Comparison of ENCODE assay signal across 26 cellular contexts in genomic region chr3:177425042-177425441, GRCh38.
"Had no signal": no experiment of that assay in that cellular context is flagged by ENCODE, and none has a peak within 500 bp of the region (broad histone marks: within the 10 kb centered on the region; RNA-seq: fewer than 3 reads in every experiment).

No MANE protein-coding gene starts in this region.

- H3K9me3 ChIP-seq: pancreas, prostate gland, right lobe of liver, stomach, testis, thyroid gland, transverse colon, upper lobe of left lung, vagina had no signal

- ATAC-seq: left lobe of liver; naive thymus-derived CD4-positive, alpha-beta T cell; natural killer cell treated with Interleukin-12 subunit alpha and Interleukin-12 subunit beta and Interleukin-15 and Interleukin-18, amount 100 ng/mL, for 72 hours; right lobe of liver; stimulated activated naive B cell treated with anti-CD40 and anti-IgM and Interleukin-4, amounts not matched to agents 10 μg/mL and 1 μg/mL and 100 μg/mL, for 72 hours; stimulated activated naive CD8-positive, alpha-beta T cell treated with anti-CD3 and anti-CD28 coated beads, Interleukin-15, Interleukin-2, amounts not matched to agents 100 U/mL and 50 U/mL, for 24 hours had no signal

- H3K4me3 ChIP-seq: hepatocyte, lung, pancreas, prostate gland, right lobe of liver, skin epidermis, stomach, testis, thyroid gland, transverse colon, upper lobe of left lung, vagina had no signal

- H3K4me2 ChIP-seq: hepatocyte had no signal

- H3K9me3 Mint-ChIP-seq: mesothelial cell of epicardium had no signal

- H3K36me3 Mint-ChIP-seq: mesothelial cell of epicardium; naive thymus-derived CD4-positive, alpha-beta T cell; natural killer cell treated with Interleukin-12 subunit alpha and Interleukin-12 subunit beta and Interleukin-15 and Interleukin-18, amount 100 ng/mL, for 72 hours had no signal

- H3K27me3 ChIP-seq: hepatocyte, pancreas, right lobe of liver, stomach, testis, thyroid gland, transverse colon, upper lobe of left lung, vagina had no signal

- H3K27ac Mint-ChIP-seq: mesothelial cell of epicardium; stimulated activated naive B cell treated with anti-CD40 and anti-IgM and Interleukin-4, amounts not matched to agents 10 μg/mL and 1 μg/mL and 100 μg/mL, for 72 hours had no signal

- H3K4me3 Mint-ChIP-seq: mesothelial cell of epicardium; naive thymus-derived CD4-positive, alpha-beta T cell; stimulated activated naive B cell treated with anti-CD40 and anti-IgM and Interleukin-4, amounts not matched to agents 10 μg/mL and 1 μg/mL and 100 μg/mL, for 72 hours had no signal

- H3K27me3 Mint-ChIP-seq: natural killer cell treated with Interleukin-12 subunit alpha and Interleukin-12 subunit beta and Interleukin-15 and Interleukin-18, amount 100 ng/mL, for 72 hours; stimulated activated naive B cell treated with anti-CD40 and anti-IgM and Interleukin-4, amounts not matched to agents 10 μg/mL and 1 μg/mL and 100 μg/mL, for 72 hours had no signal

- H3K27ac ChIP-seq: hepatocyte, pancreas, prostate gland, right lobe of liver, skin epidermis, stomach, testis, thyroid gland, transverse colon, upper lobe of left lung, vagina had no signal

- H3K4me1 ChIP-seq: pancreas, prostate gland, testis had no signal

- H2AFZ ChIP-seq: hepatocyte had no signal

- H3K79me2 ChIP-seq: hepatocyte had no signal

- DNase-seq: islet precursor cell; naive thymus-derived CD4-positive, alpha-beta T cell; nucleus accumbens; pancreas; posterior cingulate gyrus; retina; right lobe of liver; stimulated activated CD4-positive, alpha-beta T cell treated with anti-CD3 and anti-CD28 coated beads, Interleukin-12 subunit alpha, Interleukin-12 subunit beta, amount 100 ng/mL, for 4 hours; stimulated activated CD4-positive, alpha-beta T cell treated with anti-CD3 and anti-CD28 coated beads, Interleukin-15, amount 100 ng/mL, for 24 hours; stimulated activated CD4-positive, alpha-beta T cell treated with anti-CD3 and anti-CD28 coated beads, Interleukin-2, amount 100 ng/mL, for 24 hours; stimulated activated CD4-positive, alpha-beta T cell treated with anti-CD3 and anti-CD28 coated beads, Interleukin-4, amount 100 ng/mL, for 1 hour; stimulated activated naive B cell treated with anti-CD40 and anti-IgM and Interleukin-4, amounts not matched to agents 10 μg/mL and 1 μg/mL and 100 μg/mL, for 72 hours; stimulated activated naive CD8-positive, alpha-beta T cell treated with anti-CD3 and anti-CD28 coated beads, Interleukin-15, Interleukin-2, amounts not matched to agents 100 U/mL and 50 U/mL, for 24 hours; stomach; testis; thyroid gland; transverse colon; upper lobe of left lung had no signal

- H3K36me3 ChIP-seq: pancreas, prostate gland, right lobe of liver, stomach, thyroid gland, transverse colon, upper lobe of left lung, vagina had no signal
